ENCODE assay signal across 21 cellular contexts in genomic region chr1:156143765-156144489, GRCh38. TPM values are rescaled to one million over a fixed set of nuclear protein-coding genes. Genes with fewer than 3 reads are reported as not detected.
DNase-seq lines count a peak whose midpoint lies in the region; ATAC-seq, FAIRE-seq and TF ChIP-seq lines count a peak whose summit lies in the region.
"Had no signal": no experiment of that assay in that cellular context is flagged by ENCODE, and none has a peak within 500 bp of the region (broad histone marks: within the 10 kb centered on the region; RNA-seq: fewer than 3 reads in every experiment).

No MANE protein-coding gene starts in this region.

- H3K9me3 ChIP-seq in sigmoid colon: no peaks in the 10 kb centered on the region
- H3K9me3 ChIP-seq: gastrocnemius medialis, lower lobe of right lung had no signal

- FAIRE-seq in GM12892 (lab: Jason Lieb, UNC): peak; percentile 5
- FAIRE-seq: bronchial epithelial cell, H54 had no signal

- no peak for DNase-seq in GM12892 (ENCODE audit: insufficient read length)
- DNase-seq in SK-N-DZ (ENCODE audit: low spot score): peak; percentile 46
- peak; percentile 47 for DNase-seq in fibroblast of the aortic adventitia (ENCODE audit: low read depth)
- DNase-seq in sigmoid colon: no peak
- no peak for DNase-seq in HuH-7.5 (ENCODE audit: low spot score)
- no peak for DNase-seq in AG08395 (ENCODE audit: low spot score)
- DNase-seq: activated B cell treated with CpG ODN at 0.5 μM for 24 hours; activated naive CD4-positive, alpha-beta T cell treated with anti-CD3 and anti-CD28 coated beads, Interleukin-2, amount 50 U/mL, for 16 hours; CD8-positive, alpha-beta T cell; effector CD8-positive, alpha-beta T cell; lower lobe of right lung; NCI-H1105 treated with DMSO at 0.1 percent for 48 hours; NCI-H82; stimulated activated CD4-positive, alpha-beta T cell treated with anti-CD3 and anti-CD28 coated beads, Interleukin-4, amount 100 ng/mL, for 1 hour; stimulated activated CD8-positive, alpha-beta memory T cell treated with anti-CD3 and anti-CD28 coated beads, Interleukin-4, amount 100 ng/mL, for 48 hours; T-cell had no signal

- no peak for TF ChIP-seq CTCF in fibroblast of the aortic adventitia (IDR thresholded peaks at IDR 0.05; ENCODE audit: insufficient read depth, low read length)
- TF ChIP-seq CTCF in sigmoid colon (IDR thresholded peaks at IDR 0.05): no peak

- peak in 1 of 4 donors; percentile 19 for TF ChIP-seq EP300 in sigmoid colon (IDR thresholded peaks at IDR 0.05)

- H3K4me3 ChIP-seq in fibroblast of the aortic adventitia (ENCODE audit: low read depth, low read length): no peak overlapping the region
- H3K4me3 ChIP-seq in sigmoid colon: no peak overlapping the region
- H3K4me3 ChIP-seq: gastrocnemius medialis, lower lobe of right lung had no signal

- no peaks in the 10 kb centered on the region for H3K27me3 ChIP-seq in sigmoid colon

- WGBS in sigmoid colon, 2 donors: 68 to 74% methylated on average over 11 of the region's 11 CpGs

- TF ChIP-seq POLR2A in GM12892 (IDR thresholded peaks at IDR 0.05; ENCODE audit: low read depth, low read length) (no peak), sigmoid colon (IDR thresholded peaks at IDR 0.05) (no peak)

- H3K36me3 ChIP-seq in sigmoid colon: peaks cover 4 to 10% (median 8%) of the 10 kb centered on the region in 4 donors

- peak overlapping the region; percentile 16 to 80 (median 48) for H3K27ac ChIP-seq in sigmoid colon
- H3K27ac ChIP-seq: gastrocnemius medialis, lower lobe of right lung had no signal

- no peak for ATAC-seq in HG02885 (IDR thresholded peaks at IDR 0.05; ENCODE audit: poor library complexity, unreplicated experiment)
- ATAC-seq: CD8-positive, alpha-beta T cell; gastrocnemius medialis; lower lobe of right lung; sciatic nerve; T-cell had no signal

- intact Hi-C loops in sigmoid colon (cut with DNase I): no loop called here

- peaks cover 0 to 62% (median 57%) of the 10 kb centered on the region in 4 donors for H3K4me1 ChIP-seq in sigmoid colon

RNA-seq across cellular contexts. Expression of gene SEMA4A, which starts 9.5 kb away (rescaled TPM):
- 19.0 TPM for polyA plus RNA-seq in GM12892 (2012; ENCODE audit: missing spikeins)
- polyA plus RNA-seq in SK-N-DZ (2014; cell fraction: cytosol; rRNA removed): 1.8 and 2.0 TPM in 2 replicates
- 4.1 and 5.1 TPM in 2 replicates for polyA plus RNA-seq in SK-N-DZ (2014; cell fraction: nucleus; rRNA removed)
- 1.4 and 3.2 TPM in 2 replicates for total RNA-seq in fibroblast of the aortic adventitia (ENCODE audit: low replicate concordance)
- 1 to 10 TPM; 1.6 to 2.9 (median 1.8) TPM for total RNA-seq in sigmoid colon
- 1 to 10 TPM; 1.4 to 6.3 (median 1.8) TPM for polyA plus RNA-seq in sigmoid colon

RNA-seq across cellular contexts. Expression of gene LMNA, which starts 29.4 kb away (rescaled TPM):
- 109 TPM for polyA plus RNA-seq in GM12892 (2012; ENCODE audit: missing spikeins)
- polyA plus RNA-seq in SK-N-DZ (2014; cell fraction: cytosol; rRNA removed): 18.7 and 26.6 TPM in 2 replicates
- 41.9 and 45.0 TPM in 2 replicates for polyA plus RNA-seq in SK-N-DZ (2014; cell fraction: nucleus; rRNA removed)
- total RNA-seq in fibroblast of the aortic adventitia (ENCODE audit: low replicate concordance) (502 and 1,039 TPM in 2 replicates), sigmoid colon (100 to 1,000 TPM; 129 to 241 (median 196) TPM)
- 100 to 1,000 TPM; 108 to 229 (median 142) TPM for polyA plus RNA-seq in sigmoid colon

RNA-seq across cellular contexts. Expression of gene SLC25A44, which starts 50.0 kb away (rescaled TPM):
- polyA plus RNA-seq in GM12892 (2012; ENCODE audit: missing spikeins): 13.9 TPM
- 16.7 and 16.9 TPM in 2 replicates for polyA plus RNA-seq in SK-N-DZ (2014; cell fraction: cytosol; rRNA removed)
- 9.0 and 15.9 TPM in 2 replicates for polyA plus RNA-seq in SK-N-DZ (2014; cell fraction: nucleus; rRNA removed)
- total RNA-seq in fibroblast of the aortic adventitia (ENCODE audit: low replicate concordance) (13.8 and 14.5 TPM in 2 replicates), sigmoid colon (10 to 100 TPM in 1 of 4 donors, 1 to 10 TPM in 3; 8.6 to 13.3 (median 9.4) TPM)
- polyA plus RNA-seq in sigmoid colon: 10 to 100 TPM in 2 of 3 donors, 1 to 10 TPM in 1; 7.8 to 15.3 (median 11.8) TPM

Comparison
In these comparisons a context has a peak if more than half of its experiments do, and no peak if none do; other contexts are left out.
1. DNase-seq: peak in SK-N-DZ (single experiment) and fibroblast of the aortic adventitia (single experiment); none in GM12892 (single experiment), sigmoid colon (single experiment), HuH-7.5 (single experiment) and AG08395 (single experiment).